31 cellular contexts compared by ENCODE assay signal in genomic region chr12:58177366-58177765, GRCh38.
"Had no signal": no experiment of that assay in that cellular context is flagged by ENCODE, and none has a peak within 500 bp of the region (broad histone marks: within the 10 kb centered on the region; RNA-seq: fewer than 3 reads in every experiment).

No MANE protein-coding gene starts in this region.

- H3K27me3 ChIP-seq: adrenal gland, body of pancreas, brain microvascular endothelial cell, breast epithelium had no signal

- DNase-seq: activated B cell treated with CpG ODN at 0.5 μM for 24 hours; activated CD4-positive, alpha-beta memory T cell treated with anti-CD3 and anti-CD28 coated beads for 36 hours; activated CD4-positive, alpha-beta T cell treated with anti-CD3 and anti-CD28 coated beads for 4 hours; activated CD4-positive, alpha-beta T cell treated with anti-CD3 and anti-CD28 coated beads, Interleukin-2, amount 10 ng/mL, durations not matched to agents 24 days and 14 days; activated CD4-positive, alpha-beta T cell treated with anti-CD3 and anti-CD28 coated beads, Interleukin-2, amount 50 U/mL, for 1 hour; activated CD4-positive, alpha-beta T cell treated with anti-CD3 and anti-CD28 coated beads, Interleukin-2, amount 50 U/mL, for 4 hours; activated CD4-positive, CD25-positive, alpha-beta regulatory T cell treated with anti-CD3 and anti-CD28 coated beads, Interleukin-2, amount 50 U/mL, for 72 hours; activated CD8-positive, alpha-beta memory T cell treated with anti-CD3 and anti-CD28 coated beads, Interleukin-2, amount 50 U/mL, for 4 hours; activated CD8-positive, alpha-beta T cell treated with anti-CD3 and anti-CD28 coated beads for 36 hours; activated effector memory CD4-positive, alpha-beta T cell treated with anti-CD3 and anti-CD28 coated beads, Interleukin-2, amount 50 U/mL, for 16 hours; activated gamma-delta T cell treated with Interleukin-2 at 50 U/mL for 16 hours; activated naive CD4-positive, alpha-beta T cell; activated naive CD4-positive, alpha-beta T cell treated with anti-CD3 and anti-CD28 coated beads for 36 hours; activated naive CD4-positive, alpha-beta T cell treated with anti-CD3 and anti-CD28 coated beads, Interleukin-2, amount 50 U/mL, for 16 hours; activated naive CD8-positive, alpha-beta T cell treated with anti-CD3 and anti-CD28 coated beads for 36 hours; activated T-cell treated with anti-CD3 and anti-CD28 coated beads for 4 hours; activated T-cell treated with anti-CD3 and anti-CD28 coated beads, Interleukin-2, amount 50 U/mL, for 1 hour; activated T-cell treated with anti-CD3 and anti-CD28 coated beads, Interleukin-2, amount 50 U/mL, for 4 hours; activated T-cell treated with anti-CD3 and anti-CD28 coated beads, Interleukin-2, amount 50 U/mL, for 72 hours; adrenal gland; amniotic stem cell; aorta; body of pancreas; brain microvascular endothelial cell; central memory CD4-positive, alpha-beta T cell; T-helper 2 cell; T-helper 9 cell had no signal

- H3K4me3 ChIP-seq: adrenal gland, body of pancreas, breast epithelium had no signal

- H3K27ac ChIP-seq: adrenal gland, body of pancreas, brain microvascular endothelial cell, breast epithelium, VCaP had no signal

- H3K4me1 ChIP-seq: adrenal gland, body of pancreas had no signal

- H3K36me3 ChIP-seq: adrenal gland, brain microvascular endothelial cell, breast epithelium had no signal

- ATAC-seq: activated CD8-positive, alpha-beta T cell treated with anti-CD3 and anti-CD28 coated beads for 36 hours; activated naive CD4-positive, alpha-beta T cell treated with anti-CD3 and anti-CD28 coated beads, Interleukin-2, amount 50 U/mL, for 72 hours; activated T-cell treated with anti-CD3 and anti-CD28 coated beads, Interleukin-2, amount 50 U/mL, for 4 hours; activated T-cell treated with anti-CD3 and anti-CD28 coated beads, Interleukin-2, amount 50 U/mL, for 72 hours; activated T-helper 17 cell treated with anti-CD3 and anti-CD28 coated beads, Interleukin-2, amount 50 U/mL, for 72 hours; body of pancreas had no signal

- H3K9me3 ChIP-seq: adrenal gland, body of pancreas, breast epithelium had no signal
